ENCODE assay signal across 1 cellular context in genomic region chr6:117531758-117532276, GRCh38.
TF ChIP-seq lines count a peak whose summit lies in the region.

No MANE protein-coding gene starts in this region.

TF ChIP-seq in H1, 55 proteins besides CTCF, POLR2A, EP300 and RAD21:
- TF ChIP-seq SIN3A (conservative IDR thresholded peaks at IDR 0.05 in 1 of 2, IDR thresholded peaks at IDR 0.05 in 1 of 2; ENCODE audit: low read depth in 1 of 2, low read length in 2 of 2), result no peak
- TF ChIP-seq HDAC2 (IDR thresholded peaks at IDR 0.05; ENCODE audit: borderline replicate concordance in 1 of 2, low read depth in 2 of 2, low read length in 2 of 2), result no peak
- TF ChIP-seq GABPA (IDR thresholded peaks at IDR 0.05; ENCODE audit: borderline replicate concordance, insufficient read depth, low read length), result no peak
- TF ChIP-seq EGR1 (IDR thresholded peaks at IDR 0.05; ENCODE audit: borderline replicate concordance, low read depth, low read length), result no peak
